Comparison of ENCODE assay signal across 1 cellular context in genomic region chr6:5278047-5278446, GRCh38.
TF ChIP-seq lines count a peak whose summit lies in the region.

No MANE protein-coding gene starts in this region.

TF ChIP-seq in HepG2, 621 proteins besides CTCF, POLR2A, EP300 and RAD21 (continued from another document):
- TF ChIP-seq SYNCRIP (IDR thresholded peaks at IDR 0.05; ENCODE audit: insufficient read depth, low read depth, low read length) = no peak
- no peak for TF ChIP-seq YEATS4 (CRISPR knock-in tag; IDR thresholded peaks at IDR 0.05; ENCODE audit: borderline replicate concordance)
- TF ChIP-seq LRRFIP1 (CRISPR knock-in tag; conservative IDR thresholded peaks at IDR 0.05) = no peak
- TF ChIP-seq KMT2A (CRISPR knock-in tag; IDR thresholded peaks at IDR 0.05) = no peak
- TF ChIP-seq ZSCAN29 (CRISPR knock-in tag; conservative IDR thresholded peaks at IDR 0.05) = no peak
- TF ChIP-seq SSRP1 (CRISPR knock-in tag; IDR thresholded peaks at IDR 0.05) = no peak
- no peak for TF ChIP-seq ZNF879 (CRISPR knock-in tag; IDR thresholded peaks at IDR 0.05)
- no peak for TF ChIP-seq ZNF710 (CRISPR knock-in tag; IDR thresholded peaks at IDR 0.05; ENCODE audit: borderline replicate concordance)
- no peak for TF ChIP-seq E2F1 (CRISPR knock-in tag; IDR thresholded peaks at IDR 0.05)
- TF ChIP-seq NFYB (CRISPR knock-in tag; IDR thresholded peaks at IDR 0.05) = no peak
